In genomic region chr5:112491257-112491656, GRCh38 we compare ENCODE assay signal across 11 cellular contexts.
DNase-seq lines count a peak whose midpoint lies in the region; ATAC-seq, FAIRE-seq and TF ChIP-seq lines count a peak whose summit lies in the region.
"Had no signal": no experiment of that assay in that cellular context is flagged by ENCODE, and none has a peak within 500 bp of the region (broad histone marks: within the 10 kb centered on the region; RNA-seq: fewer than 3 reads in every experiment).

No MANE protein-coding gene starts in this region.

- peak; percentile 53 for ATAC-seq in esophagus mucosa
- ATAC-seq: stimulated activated naive CD8-positive, alpha-beta T cell treated with anti-CD3 and anti-CD28 coated beads, Interleukin-15, amount 100 ng/mL, for 72 hours had no signal

- FAIRE-seq in small intestine (lab: Jason Lieb, UNC) = no peak
- FAIRE-seq in H54 (lab: Jason Lieb, UNC) = no peak

- H3K4me3 ChIP-seq in small intestine (ENCODE audit: low read depth in 1 of 2, low read length in 2 of 2) = no peak overlapping the region
- H3K4me3 ChIP-seq: BLaER1 treated with 17β-estradiol and CSF1 and Interleukin-3, amounts not matched to agents 10 nM and 100 nM; right atrium auricular region had no signal

- peak; percentile 6 to 17 for DNase-seq in SHP77 (lab: John Stamatoyannopoulos, UW)
- no peak for DNase-seq in SHP77 treated with DMSO at 0.1 percent for 48 hours (lab: John Stamatoyannopoulos, UW)
- DNase-seq in NAMALWA (ENCODE audit: low spot score) = peak; percentile 56
- peak; percentile 5 for DNase-seq in small intestine
- no peak for DNase-seq in activated effector memory CD4-positive, alpha-beta T cell treated with Interleukin-2 at 50 U/mL for 16 hours
- no peak for DNase-seq in H54 (ENCODE audit: insufficient read length, low spot score)
- no peak for DNase-seq in NCI-H446 treated with DMSO at 0.1 percent for 48 hours (lab: John Stamatoyannopoulos, UW)
- DNase-seq: stimulated activated naive CD8-positive, alpha-beta T cell treated with anti-CD3 and anti-CD28 coated beads, Interleukin-15, amount 100 ng/mL, for 72 hours had no signal

- H3K27me3 ChIP-seq in small intestine (ENCODE audit: control insufficient read depth in 2 of 2, insufficient read depth in 2 of 2, low read length in 2 of 2) = no peaks in the 10 kb centered on the region
- H3K27me3 ChIP-seq: BLaER1 treated with 17β-estradiol and CSF1 and Interleukin-3, amounts not matched to agents 10 nM and 100 nM; right atrium auricular region had no signal

- no peaks in the 10 kb centered on the region for H3K9me3 ChIP-seq in small intestine (ENCODE audit: control insufficient read depth, low read depth)
- H3K9me3 ChIP-seq: right atrium auricular region had no signal

- no peak for TF ChIP-seq POLR2A in H54 (IDR thresholded peaks at IDR 0.05; ENCODE audit: low read depth, low read length)

- H3K4me1 ChIP-seq in small intestine (ENCODE audit: control insufficient read depth in 2 of 2, insufficient read depth in 1 of 2, low read depth in 1 of 2, low read length in 1 of 2) = no peaks in the 10 kb centered on the region
- H3K4me1 ChIP-seq: BLaER1 treated with 17β-estradiol and CSF1 and Interleukin-3, amounts not matched to agents 10 nM and 100 nM; right atrium auricular region had no signal

- H3K36me3 ChIP-seq in small intestine (ENCODE audit: control insufficient read depth in 2 of 2, insufficient read depth in 2 of 2, low read length in 2 of 2) = no peaks in the 10 kb centered on the region
- H3K36me3 ChIP-seq: BLaER1 treated with 17β-estradiol and CSF1 and Interleukin-3, amounts not matched to agents 10 nM and 100 nM; right atrium auricular region had no signal

- H3K27ac ChIP-seq in small intestine (ENCODE audit: low read depth in 1 of 2, low read length in 1 of 2) = no peak overlapping the region
- H3K27ac ChIP-seq: BLaER1 treated with 17β-estradiol and CSF1 and Interleukin-3, amounts not matched to agents 10 nM and 100 nM; right atrium auricular region had no signal

- 57 to 72% (median 60%) methylated on average over 5 of the region's 5 CpGs for WGBS in small intestine, 3 donors

Comparison
In these comparisons a context has a peak if more than half of its experiments do, and no peak if none do; other contexts are left out.
1. DNase-seq: peak in SHP77 (2 of 2), NAMALWA (single experiment) and small intestine (single experiment); none in SHP77 treated with DMSO at 0.1 percent for 48 hours (single experiment), activated effector memory CD4-positive, alpha-beta T cell treated with Interleukin-2 at 50 U/mL for 16 hours (single experiment), H54 (single experiment) and NCI-H446 treated with DMSO at 0.1 percent for 48 hours (single experiment).